ENCODE assay signal across 26 cellular contexts in the genomic region with DNA sequence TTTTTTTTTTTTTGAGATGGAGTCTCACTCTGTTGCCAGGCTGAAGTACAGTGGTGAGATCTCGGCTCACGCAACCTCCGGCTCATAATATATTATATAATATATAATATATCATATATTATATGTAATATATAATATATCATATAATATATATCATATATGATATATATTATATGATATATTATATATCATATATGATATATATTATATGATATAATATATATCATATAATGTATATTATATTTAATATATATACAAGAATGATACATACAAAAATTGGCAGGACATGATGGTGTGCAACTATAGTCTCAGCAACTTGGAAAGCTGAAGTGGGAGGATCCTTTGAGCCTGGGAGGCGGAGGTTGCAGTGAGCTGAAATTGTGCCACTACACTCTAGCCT.
"Had no signal": no experiment of that assay in that cellular context is flagged by ENCODE, and none has a peak within 500 bp of the region (broad histone marks: within the 10 kb centered on the region; RNA-seq: fewer than 3 reads in every experiment).

No MANE protein-coding gene starts in this region.

- H3K4me1 ChIP-seq: body of pancreas, colonic mucosa, gastrocnemius medialis, heart left ventricle had no signal

- H3K4me3 ChIP-seq: body of pancreas, colonic mucosa, gastrocnemius medialis, heart left ventricle had no signal

- ATAC-seq: activated CD4-positive, CD25-positive, alpha-beta regulatory T cell treated with anti-CD3 and anti-CD28 coated beads, Interleukin-2, amount 50 U/mL, for 24 hours; activated CD8-positive, alpha-beta T cell treated with anti-CD3 and anti-CD28 coated beads for 36 hours; activated T-cell treated with anti-CD3 and anti-CD28 coated beads, Interleukin-2, amount 50 U/mL, for 4 hours; activated T-helper 17 cell treated with anti-CD3 and anti-CD28 coated beads, Interleukin-2, amount 50 U/mL, for 72 hours; body of pancreas; esophagus mucosa; gastrocnemius medialis; heart left ventricle had no signal

- H3K27ac ChIP-seq: body of pancreas, colonic mucosa, gastrocnemius medialis, heart left ventricle, VCaP had no signal

- H3K36me3 ChIP-seq: colonic mucosa, gastrocnemius medialis, heart left ventricle had no signal

- DNase-seq: activated B cell treated with CpG ODN at 0.5 μM for 24 hours; activated CD4-positive, alpha-beta T cell treated with anti-CD3 and anti-CD28 coated beads for 48 hours; activated CD4-positive, alpha-beta T cell treated with anti-CD3 and anti-CD28 coated beads, Interleukin-2, amount 50 U/mL, for 1 hour; activated CD4-positive, alpha-beta T cell treated with anti-CD3 and anti-CD28 coated beads, Interleukin-2, amount 50 U/mL, for 48 hours; activated CD8-positive, alpha-beta memory T cell treated with anti-CD3 and anti-CD28 coated beads for 24 hours; activated CD8-positive, alpha-beta T cell treated with anti-CD3 and anti-CD28 coated beads for 36 hours; activated effector memory CD4-positive, alpha-beta T cell treated with Interleukin-2 at 50 U/mL for 16 hours; activated gamma-delta T cell treated with Interleukin-2 at 50 U/mL for 16 hours; activated naive CD4-positive, alpha-beta T cell treated with anti-CD3 and anti-CD28 coated beads, Interleukin-2, amount 50 U/mL, for 16 hours; activated naive CD4-positive, alpha-beta T cell treated with Interleukin-2 at 50 U/mL for 16 hours; activated T-cell treated with anti-CD3 and anti-CD28 coated beads, Interleukin-2, amount 50 U/mL, for 4 hours; amygdala; aorta; body of pancreas; caudate nucleus; colonic mucosa; effector CD8-positive, alpha-beta T cell; foreskin fibroblast; gastrocnemius medialis; glutamatergic neuron; heart left ventricle; T-helper 2 cell had no signal

- H3K9me3 ChIP-seq: body of pancreas, colonic mucosa, gastrocnemius medialis, heart left ventricle had no signal
